ENCODE assay signal across 8 cellular contexts in the genomic region with DNA sequence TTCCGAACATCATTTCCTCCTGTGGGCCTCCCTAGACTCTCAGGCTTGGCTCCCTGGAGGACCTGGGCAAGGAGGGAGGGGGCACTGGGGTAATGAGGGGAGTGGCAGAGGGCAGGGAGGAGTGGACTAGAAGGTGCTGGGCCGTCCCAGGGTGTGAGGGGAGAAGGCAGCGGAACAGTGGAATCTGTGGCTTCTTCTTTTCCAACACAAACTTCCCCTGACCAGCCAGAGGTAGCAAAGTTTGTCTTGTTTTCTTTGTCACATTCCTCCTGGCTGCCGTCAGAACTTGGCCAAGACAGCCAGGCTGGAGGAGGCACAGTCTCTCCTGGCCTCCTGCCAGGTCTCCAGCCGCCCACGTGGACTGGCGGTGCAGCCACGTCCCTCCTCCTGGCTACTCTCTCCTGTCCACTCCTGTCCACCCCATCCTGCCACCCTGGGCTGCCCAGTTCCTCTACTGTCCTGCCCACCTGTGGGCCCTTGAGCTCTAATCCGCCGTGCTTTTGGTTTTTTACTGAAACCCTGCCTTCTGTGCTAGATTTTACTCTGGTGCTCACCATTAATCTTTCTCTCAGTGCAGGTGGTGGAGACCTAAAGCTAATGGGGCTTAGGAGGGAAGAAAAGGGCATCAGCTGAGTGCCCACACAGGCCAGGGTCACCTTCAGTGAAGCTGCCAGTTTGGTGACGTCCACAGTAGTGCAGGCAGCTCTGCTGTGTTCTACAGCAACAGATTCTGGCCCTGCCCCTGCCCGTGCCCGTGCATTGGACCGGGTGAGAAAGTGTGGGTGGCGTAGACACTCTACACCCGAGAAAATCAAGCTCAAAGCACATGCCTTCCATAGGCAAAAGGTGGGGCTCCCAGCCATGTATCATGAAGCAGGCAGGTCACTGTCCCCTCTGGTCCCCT. TPM values are rescaled to one million over a fixed set of nuclear protein-coding genes. Genes with fewer than 3 reads are reported as not detected.
DNase-seq lines count a peak whose midpoint lies in the region; ATAC-seq and TF ChIP-seq lines count a peak whose summit lies in the region.

No MANE protein-coding gene starts in this region.

- no peaks in the 10 kb centered on the region for H3K27me3 ChIP-seq in CD8-positive, alpha-beta T cell (ENCODE audit: insufficient read depth, low read length)
- H3K27me3 ChIP-seq in Caco-2 (replicated peaks; ENCODE audit: control insufficient read depth, insufficient read depth, low read length): no peaks in the 10 kb centered on the region

- no peaks in the 10 kb centered on the region for H3K9me3 ChIP-seq in CD8-positive, alpha-beta T cell (ENCODE audit: low read length)
- no peaks in the 10 kb centered on the region for H3K9me3 ChIP-seq in Caco-2

- intact Hi-C loops in head of caudate nucleus (cut with DNase I): no loop called here
- intact Hi-C loops in posterior vena cava (cut with DNase I): no loop called here
- intact Hi-C loops in CD8-positive, alpha-beta T cell (cut with DNase I, micrococcal nuclease): no loop called here
- intact Hi-C loops in Caco-2 (cut with micrococcal nuclease; ENCODE audit: unreplicated experiment): no loop called here

- no peaks in the 10 kb centered on the region for H3K36me3 Mint-ChIP-seq in CD8-positive, alpha-beta T cell
- H3K36me3 Mint-ChIP-seq in Caco-2 (ENCODE audit: insufficient read depth, unreplicated experiment): peaks cover 4% of the 10 kb centered on the region

- BruUV-seq in Caco-2 (replicated peaks; lab: Mats Ljungman, UMichigan): no TSS peak

- H3K4me1 ChIP-seq in CD8-positive, alpha-beta T cell (ENCODE audit: insufficient read depth, low read length): no peaks in the 10 kb centered on the region
- H3K4me1 ChIP-seq in Caco-2: no peaks in the 10 kb centered on the region

- H3K9me3 Mint-ChIP-seq in CD8-positive, alpha-beta T cell: no peaks in the 10 kb centered on the region
- no peaks in the 10 kb centered on the region for H3K9me3 Mint-ChIP-seq in Caco-2 (ENCODE audit: unreplicated experiment)

- H3K4me3 Mint-ChIP-seq in CD8-positive, alpha-beta T cell: no peak overlapping the region
- no peak overlapping the region for H3K4me3 Mint-ChIP-seq in Caco-2 (ENCODE audit: unreplicated experiment)

- TF ChIP-seq CTCF in CD8-positive, alpha-beta T cell (IDR thresholded peaks at IDR 0.05): no peak
- TF ChIP-seq CTCF in Caco-2 (IDR thresholded peaks at IDR 0.05; ENCODE audit: insufficient read depth in 1 of 2, low read depth in 1 of 2, low read length in 1 of 2, severe bottlenecking in 1 of 2, unreplicated experiment in 1 of 2): no peak

- ATAC-seq in CD8-positive, alpha-beta T cell: no peak
- ATAC-seq in HG02571 (IDR thresholded peaks at IDR 0.05; ENCODE audit: unreplicated experiment): no peak

- H3K27me3 Mint-ChIP-seq in CD8-positive, alpha-beta T cell (ENCODE audit: low read depth): peaks cover 5% of the 10 kb centered on the region
- H3K27me3 Mint-ChIP-seq in Caco-2 (ENCODE audit: insufficient read depth, unreplicated experiment): no peaks in the 10 kb centered on the region

- no peak overlapping the region for H3K4me3 ChIP-seq in CD8-positive, alpha-beta T cell (ENCODE audit: low read depth, low read length)
- no peak overlapping the region for H3K4me3 ChIP-seq in Caco-2 (ENCODE audit: low read depth, low read length)

- H3K27ac Mint-ChIP-seq in CD8-positive, alpha-beta T cell: no peak overlapping the region
- no peak overlapping the region for H3K27ac Mint-ChIP-seq in Caco-2 (ENCODE audit: unreplicated experiment)

- no peak overlapping the region for H3K27ac ChIP-seq in CD8-positive, alpha-beta T cell (ENCODE audit: low read depth, low read length)

- no peaks in the 10 kb centered on the region for H3K36me3 ChIP-seq in CD8-positive, alpha-beta T cell (ENCODE audit: insufficient read depth, low read length)
- no peaks in the 10 kb centered on the region for H3K36me3 ChIP-seq in Caco-2 (ENCODE audit: control insufficient read depth, insufficient read depth, low read length)

- peaks cover 4% of the 10 kb centered on the region for H3K4me1 Mint-ChIP-seq in CD8-positive, alpha-beta T cell (ENCODE audit: low read depth)
- H3K4me1 Mint-ChIP-seq in Caco-2 (ENCODE audit: low read depth, unreplicated experiment): peaks cover 17% of the 10 kb centered on the region

- CTCF ChIA-PET in CD8-positive, alpha-beta T cell (lab: Charles Lee): interaction anchor here (0.8 to 1.9 kb wide), 4 partner anchors 43 to 243 kb away, joined by 3 to 6 read pairs (median 3); no protein-coding TSS in a partner anchor
- CTCF ChIA-PET in Caco-2 (lab: Charles Lee): interaction anchor here (1.0 kb wide), 1 partner anchor 29 kb away, joined by 3 read pairs; no protein-coding TSS in a partner anchor

- POLR2A ChIA-PET in CD8-positive, alpha-beta T cell (lab: Charles Lee): no interaction called here
- POLR2A ChIA-PET in Caco-2 (lab: Charles Lee): no interaction called here

- peak; percentile 93 for DNase-seq in Daoy (ENCODE audit: low read depth)
- peak; percentile 47 for DNase-seq in T1000 (lab: John Stamatoyannopoulos, UW)
- DNase-seq in head of caudate nucleus: peak in 33 of 42 donors; percentile 18 to 75 (median 42)
- peak; percentile 92 for DNase-seq in posterior vena cava (ENCODE audit: low spot score)
- DNase-seq in CD8-positive, alpha-beta T cell: no peak
- no peak for DNase-seq in stimulated activated CD8-positive, alpha-beta memory T cell treated with anti-CD3 and anti-CD28 coated beads, Interleukin-4, amount 100 ng/mL, for 48 hours
- no peak for DNase-seq in Caco-2

RNA-seq across cellular contexts. Expression of a gene that starts 2.8 kb away (rescaled TPM):
- total RNA-seq in Daoy (2014; rRNA removed; shearing (Covaris generic)): not detected in 2 replicates
- not detected for total RNA-seq in posterior vena cava
- total RNA-seq in CD8-positive, alpha-beta T cell: not detected
- total RNA-seq in Caco-2 (2022): not detected in 2 replicates

RNA-seq across cellular contexts. Expression of a gene that starts 8.5 kb away (rescaled TPM):
- 0.23 and 1.5 TPM in 2 replicates for total RNA-seq in Daoy (2014; rRNA removed; shearing (Covaris generic))
- 1 to 10 TPM; 1.9 to 2.1 TPM for total RNA-seq in posterior vena cava
- total RNA-seq in CD8-positive, alpha-beta T cell: not detected
- total RNA-seq in Caco-2 (2022): 0.75 and 0.88 TPM in 2 replicates

RNA-seq across cellular contexts. Expression of a gene that starts 10.7 kb away (rescaled TPM):
- not detected in 2 replicates for total RNA-seq in Daoy (2014; rRNA removed; shearing (Covaris generic))
- total RNA-seq in posterior vena cava: not detected
- not detected for total RNA-seq in CD8-positive, alpha-beta T cell
- not detected in 2 replicates for total RNA-seq in Caco-2 (2022)

RNA-seq across cellular contexts. Expression of a gene that starts 15.8 kb away (rescaled TPM):
- total RNA-seq in Daoy (2014; rRNA removed; shearing (Covaris generic)): not detected in 2 replicates
- not detected for total RNA-seq in posterior vena cava
- total RNA-seq in CD8-positive, alpha-beta T cell: not detected
- not detected in 2 replicates for total RNA-seq in Caco-2 (2022)

RNA-seq across cellular contexts. Expression of a gene that starts 34.5 kb away (rescaled TPM):
- 41.5 and 42.0 TPM in 2 replicates for total RNA-seq in Daoy (2014; rRNA removed; shearing (Covaris generic))
- 10 to 100 TPM in 1 of 2 donors, 1 to 10 TPM in 1; 9.6 to 13.4 TPM for total RNA-seq in posterior vena cava
- 1 to 10 TPM; 7.5 to 8.0 TPM for total RNA-seq in CD8-positive, alpha-beta T cell
- 37.7 and 43.2 TPM in 2 replicates for total RNA-seq in Caco-2 (2022)

Comparison
In these comparisons a context has a peak if more than half of its experiments do, and no peak if none do; other contexts are left out.
1. DNase-seq: peak in Daoy (single experiment), T1000 (single experiment), head of caudate nucleus (33 of 42) and posterior vena cava (single experiment); none in CD8-positive, alpha-beta T cell (0 of 7), stimulated activated CD8-positive, alpha-beta memory T cell treated with anti-CD3 and anti-CD28 coated beads, Interleukin-4, amount 100 ng/mL, for 48 hours (single experiment) and Caco-2 (0 of 2).